ENCODE assay signal across 1 cellular context in the genomic region with DNA sequence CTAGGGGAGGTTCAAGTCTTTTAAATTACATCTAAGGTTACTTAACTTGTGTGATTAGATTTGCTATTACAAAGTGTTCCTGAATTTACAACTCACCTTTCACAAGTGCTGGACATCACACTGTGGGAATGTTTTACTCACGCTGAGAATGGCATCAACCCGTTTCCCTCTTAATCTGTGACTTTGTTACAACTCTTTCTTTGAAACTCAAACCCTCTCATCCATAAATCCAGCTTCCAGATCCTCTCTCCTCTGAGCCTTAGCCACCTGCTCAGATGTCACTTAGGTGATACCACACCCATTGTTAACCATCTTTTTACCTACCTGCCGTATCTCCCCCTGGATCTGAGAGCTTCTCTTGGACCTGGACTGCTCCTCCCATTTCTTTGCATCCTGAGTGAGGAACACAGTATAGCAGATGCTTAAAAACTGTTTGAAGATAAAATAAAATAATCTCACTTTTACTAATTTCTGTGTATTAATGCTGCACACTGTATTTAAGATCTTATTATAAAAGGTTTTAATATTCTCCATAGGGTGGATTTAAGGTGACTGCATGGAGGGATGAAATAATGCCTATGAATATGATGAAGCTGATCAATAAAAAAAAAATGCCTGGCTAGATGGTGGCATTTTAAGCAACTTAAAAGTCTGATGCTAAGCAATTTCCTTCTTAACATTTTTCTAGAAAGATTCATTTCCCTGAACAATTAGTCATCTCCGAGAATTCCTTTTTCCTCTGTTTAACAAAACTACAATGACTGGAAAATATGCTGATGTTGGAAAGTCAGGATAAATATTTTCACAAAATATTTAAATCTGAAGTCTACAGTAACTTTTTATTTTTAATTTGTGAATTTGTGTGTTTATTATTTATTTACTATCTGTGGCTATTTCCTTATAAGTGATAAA.
TF ChIP-seq lines count a peak whose summit lies in the region.

No MANE protein-coding gene starts in this region.

TF ChIP-seq in GM12891, 5 proteins besides CTCF, POLR2A, EP300 and RAD21:
- TF ChIP-seq POU2F2 (IDR thresholded peaks at IDR 0.05; ENCODE audit: low read depth, low read length) (no peak), POLR2AphosphoS5 (IDR thresholded peaks at IDR 0.05; ENCODE audit: low read depth, low read length) (no peak), TAF1 (IDR thresholded peaks at IDR 0.05; ENCODE audit: low read depth, low read length) (no peak), SPI1 (IDR thresholded peaks at IDR 0.05; ENCODE audit: low read depth, low read length) (no peak), PAX5 (IDR thresholded peaks at IDR 0.05; ENCODE audit: insufficient read depth, low read length, severe bottlenecking) (no peak)
